In the genomic region with DNA sequence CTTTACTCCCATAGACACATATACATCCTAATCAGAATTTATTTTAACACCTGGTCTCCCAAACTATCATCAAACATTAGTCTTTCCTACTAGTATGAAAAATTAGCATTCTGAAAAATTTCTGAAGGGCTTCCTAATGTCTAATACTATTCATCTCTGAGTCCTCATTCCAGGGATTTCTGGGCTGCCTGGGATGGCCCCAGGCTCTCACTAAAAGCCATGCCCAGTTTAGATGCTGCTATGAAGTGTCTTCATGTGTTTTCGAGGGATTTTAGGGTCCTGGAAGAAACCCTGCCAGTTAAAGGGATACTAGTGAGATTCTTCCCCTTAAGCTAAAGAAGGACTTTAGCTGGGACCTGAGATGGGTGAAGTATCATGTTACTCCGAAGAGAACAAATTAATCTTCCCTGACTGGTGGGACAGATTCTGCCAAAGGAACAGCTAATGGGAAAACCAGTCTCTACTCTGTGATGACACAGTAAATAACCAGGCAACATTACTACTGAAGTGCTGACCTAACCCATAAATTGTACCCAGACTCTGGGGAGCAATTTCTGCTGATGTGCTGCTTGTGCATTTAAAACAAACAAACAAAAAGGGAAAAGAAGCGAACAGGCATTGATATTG, we compare ENCODE assay signal across 2 cellular contexts.
TF ChIP-seq lines count a peak whose summit lies in the region.

No MANE protein-coding gene starts in this region.

TF ChIP-seq in SK-N-SH treated with all-trans-retinoic acid at 6 μM for 48 hours, 23 proteins besides CTCF, POLR2A, EP300 and RAD21 (continued from another document):
- TF ChIP-seq ZNF565 (CRISPR knock-in tag; conservative IDR thresholded peaks at IDR 0.05; ENCODE audit: low read depth) (no peak), TOX (CRISPR knock-in tag; IDR thresholded peaks at IDR 0.05; ENCODE audit: borderline replicate concordance) (peak; percentile 54; the same call in 1 of the 2 replicates)
- TF ChIP-seq, protein P1, sequence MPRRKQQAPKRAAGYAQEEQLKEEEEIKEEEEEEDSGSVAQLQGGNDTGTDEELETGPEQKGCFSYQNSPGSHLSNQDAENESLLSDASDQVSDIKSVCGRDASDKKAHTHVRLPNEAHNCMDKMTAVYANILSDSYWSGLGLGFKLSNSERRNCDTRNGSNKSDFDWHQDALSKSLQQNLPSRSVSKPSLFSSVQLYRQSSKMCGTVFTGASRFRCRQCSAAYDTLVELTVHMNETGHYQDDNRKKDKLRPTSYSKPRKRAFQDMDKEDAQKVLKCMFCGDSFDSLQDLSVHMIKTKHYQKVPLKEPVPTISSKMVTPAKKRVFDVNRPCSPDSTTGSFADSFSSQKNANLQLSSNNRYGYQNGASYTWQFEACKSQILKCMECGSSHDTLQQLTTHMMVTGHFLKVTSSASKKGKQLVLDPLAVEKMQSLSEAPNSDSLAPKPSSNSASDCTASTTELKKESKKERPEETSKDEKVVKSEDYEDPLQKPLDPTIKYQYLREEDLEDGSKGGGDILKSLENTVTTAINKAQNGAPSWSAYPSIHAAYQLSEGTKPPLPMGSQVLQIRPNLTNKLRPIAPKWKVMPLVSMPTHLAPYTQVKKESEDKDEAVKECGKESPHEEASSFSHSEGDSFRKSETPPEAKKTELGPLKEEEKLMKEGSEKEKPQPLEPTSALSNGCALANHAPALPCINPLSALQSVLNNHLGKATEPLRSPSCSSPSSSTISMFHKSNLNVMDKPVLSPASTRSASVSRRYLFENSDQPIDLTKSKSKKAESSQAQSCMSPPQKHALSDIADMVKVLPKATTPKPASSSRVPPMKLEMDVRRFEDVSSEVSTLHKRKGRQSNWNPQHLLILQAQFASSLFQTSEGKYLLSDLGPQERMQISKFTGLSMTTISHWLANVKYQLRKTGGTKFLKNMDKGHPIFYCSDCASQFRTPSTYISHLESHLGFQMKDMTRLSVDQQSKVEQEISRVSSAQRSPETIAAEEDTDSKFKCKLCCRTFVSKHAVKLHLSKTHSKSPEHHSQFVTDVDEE (CRISPR knock-in tag; IDR thresholded peaks at IDR 0.05) = no peak

TF ChIP-seq in SK-N-SH, 30 proteins besides CTCF, POLR2A, EP300 and RAD21 (continued from another document):
- TF ChIP-seq, protein P2, sequence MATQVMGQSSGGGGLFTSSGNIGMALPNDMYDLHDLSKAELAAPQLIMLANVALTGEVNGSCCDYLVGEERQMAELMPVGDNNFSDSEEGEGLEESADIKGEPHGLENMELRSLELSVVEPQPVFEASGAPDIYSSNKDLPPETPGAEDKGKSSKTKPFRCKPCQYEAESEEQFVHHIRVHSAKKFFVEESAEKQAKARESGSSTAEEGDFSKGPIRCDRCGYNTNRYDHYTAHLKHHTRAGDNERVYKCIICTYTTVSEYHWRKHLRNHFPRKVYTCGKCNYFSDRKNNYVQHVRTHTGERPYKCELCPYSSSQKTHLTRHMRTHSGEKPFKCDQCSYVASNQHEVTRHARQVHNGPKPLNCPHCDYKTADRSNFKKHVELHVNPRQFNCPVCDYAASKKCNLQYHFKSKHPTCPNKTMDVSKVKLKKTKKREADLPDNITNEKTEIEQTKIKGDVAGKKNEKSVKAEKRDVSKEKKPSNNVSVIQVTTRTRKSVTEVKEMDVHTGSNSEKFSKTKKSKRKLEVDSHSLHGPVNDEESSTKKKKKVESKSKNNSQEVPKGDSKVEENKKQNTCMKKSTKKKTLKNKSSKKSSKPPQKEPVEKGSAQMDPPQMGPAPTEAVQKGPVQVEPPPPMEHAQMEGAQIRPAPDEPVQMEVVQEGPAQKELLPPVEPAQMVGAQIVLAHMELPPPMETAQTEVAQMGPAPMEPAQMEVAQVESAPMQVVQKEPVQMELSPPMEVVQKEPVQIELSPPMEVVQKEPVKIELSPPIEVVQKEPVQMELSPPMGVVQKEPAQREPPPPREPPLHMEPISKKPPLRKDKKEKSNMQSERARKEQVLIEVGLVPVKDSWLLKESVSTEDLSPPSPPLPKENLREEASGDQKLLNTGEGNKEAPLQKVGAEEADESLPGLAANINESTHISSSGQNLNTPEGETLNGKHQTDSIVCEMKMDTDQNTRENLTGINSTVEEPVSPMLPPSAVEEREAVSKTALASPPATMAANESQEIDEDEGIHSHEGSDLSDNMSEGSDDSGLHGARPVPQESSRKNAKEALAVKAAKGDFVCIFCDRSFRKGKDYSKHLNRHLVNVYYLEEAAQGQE (IDR thresholded peaks at IDR 0.05; ENCODE audit: low read depth, low read length) = no peak
- TF ChIP-seq FOXJ3 (CRISPR knock-in tag; IDR thresholded peaks at IDR 0.05) (no peak), SMC3 (IDR thresholded peaks at IDR 0.05; ENCODE audit: low read depth, low read length) (no peak), TCF12 (IDR thresholded peaks at IDR 0.05) (no peak)
TF ChIP-seq in SK-N-SH: peak in this region for 0.
